ENCODE assay signal across 8 cellular contexts in the genomic region with DNA sequence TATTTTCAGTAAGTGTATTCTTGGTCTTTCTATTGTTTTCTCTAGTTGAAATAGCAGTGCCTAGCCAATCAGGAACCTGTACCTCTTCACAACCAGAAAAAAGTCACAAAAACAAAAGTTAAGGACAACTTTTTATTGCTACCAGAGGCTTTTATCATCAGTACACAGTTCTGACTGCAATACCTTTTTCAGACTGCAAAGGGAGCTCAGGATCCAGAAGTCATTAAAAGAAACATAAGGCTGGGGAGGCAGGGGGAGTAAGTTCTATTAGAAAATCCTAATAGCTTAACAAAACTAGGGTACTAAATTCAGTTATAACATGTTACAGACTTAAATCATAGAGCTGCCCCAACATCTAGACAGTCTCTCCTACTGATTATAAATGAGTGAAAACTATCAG. TPM values are rescaled to one million over a fixed set of nuclear protein-coding genes. Genes with fewer than 3 reads are reported as not detected.
DNase-seq lines count a peak whose midpoint lies in the region; ATAC-seq and TF ChIP-seq lines count a peak whose summit lies in the region.

No MANE protein-coding gene starts in this region.

- H3K27ac Mint-ChIP-seq in H9 = no peak overlapping the region; a peak in 1 of 7 replicates
- peak overlapping the region; percentile 49 for H3K27ac Mint-ChIP-seq in activated T-helper 2 cell treated with anti-CD3 and anti-CD28 coated beads, Interferon-gamma antibody, Interleukin-2, Interleukin-4, amounts not matched to agents 10 μg/mL and 5 μg/mL and 100 μg/mL, durations not matched to agents 14 hours and 24 hours and 36 hours

- H3K9me3 ChIP-seq in H9 (ENCODE audit: control insufficient read depth, low read depth, low read length) = no peaks in the 10 kb centered on the region

- no peak overlapping the region for H3K56ac ChIP-seq in H9 (ENCODE audit: insufficient read length, low read depth, low read length)

- H3K4ac ChIP-seq in H9 (ENCODE audit: low read depth, low read length) = no peak overlapping the region

- no peak overlapping the region for H3K27ac ChIP-seq in H9 (ENCODE audit: insufficient read length, low read depth, low read length)

- H3K14ac ChIP-seq in H9 (ENCODE audit: insufficient read depth, low read length) = no peak overlapping the region

- H3K18ac ChIP-seq in H9 (ENCODE audit: insufficient read length, low read depth, low read length) = no peak overlapping the region

- no peaks in the 10 kb centered on the region for H4K20me1 ChIP-seq in H9 (ENCODE audit: control insufficient read depth, insufficient read depth, insufficient read length)

- H2AFZ ChIP-seq in H9 (ENCODE audit: low read length) = no peak overlapping the region

- H2AK5ac ChIP-seq in H9 (ENCODE audit: insufficient read length, low read length) = no peak overlapping the region

- no peaks in the 10 kb centered on the region for H3K79me1 ChIP-seq in H9 (ENCODE audit: insufficient read depth, low read depth, low read length, poor library complexity, severe bottlenecking)

- H2BK120ac ChIP-seq in H9 (ENCODE audit: low read depth, low read length, poor library complexity, severe bottlenecking) = no peak overlapping the region

- H3K9me3 Mint-ChIP-seq in H9 = no peaks in the 10 kb centered on the region
- H3K9me3 Mint-ChIP-seq in activated T-helper 2 cell treated with anti-CD3 and anti-CD28 coated beads, Interferon-gamma antibody, Interleukin-2, Interleukin-4, amounts not matched to agents 10 μg/mL and 5 μg/mL and 100 μg/mL, durations not matched to agents 14 hours and 24 hours and 36 hours = no peaks in the 10 kb centered on the region

- intact Hi-C loops in activated T-helper 2 cell treated with anti-CD3 and anti-CD28 coated beads, Interferon-gamma antibody, Interleukin-2, Interleukin-4, amounts not matched to agents 10 μg/mL and 5 μg/mL and 100 μg/mL, durations not matched to agents 14 hours and 24 hours and 36 hours (cut with micrococcal nuclease) = loop anchor here (10.0 kb wide), 1 partner anchor 612 kb away; a partner anchor contains a TSS
- intact Hi-C loops in left colon (cut with DNase I, micrococcal nuclease) = loop anchor here in 1 of 2 donors (10.0 kb wide), 2 partner anchors 92 to 532 kb away; no protein-coding TSS in a partner anchor

- peaks cover 5 to 15% of the 10 kb centered on the region in 2 experiments; a peak in 3 of 4 replicates for H3K4me1 Mint-ChIP-seq in H9
- H3K4me1 Mint-ChIP-seq in activated T-helper 2 cell treated with anti-CD3 and anti-CD28 coated beads, Interferon-gamma antibody, Interleukin-2, Interleukin-4, amounts not matched to agents 10 μg/mL and 5 μg/mL and 100 μg/mL, durations not matched to agents 14 hours and 24 hours and 36 hours (ENCODE audit: low read depth) = peaks cover 6% of the 10 kb centered on the region

- DNase-seq in AG10803 (ENCODE audit: low read depth) (no peak), H9 (no peak), left colon (no peak), NCI-H446 treated with DMSO at 0.1 percent for 48 hours (lab: John Stamatoyannopoulos, UW) (no peak)
- DNase-seq in activated T-helper 2 cell treated with anti-CD3 and anti-CD28 coated beads, Interferon-gamma antibody, Interleukin-2, Interleukin-4, amounts not matched to agents 10 μg/mL and 5 μg/mL and 100 μg/mL, durations not matched to agents 14 hours and 24 hours and 36 hours (ENCODE audit: low spot score) = no peak
- no peak for DNase-seq in stimulated activated CD4-positive, alpha-beta T cell treated with anti-CD3 and anti-CD28 coated beads, Interleukin-12 subunit alpha, Interleukin-12 subunit beta, amount 100 ng/mL, for 4 hours
- no peak for DNase-seq in activated T-cell treated with anti-CD3 and anti-CD28 coated beads, Interleukin-2, amount 50 U/mL, for 1 hour

- no peak overlapping the region for H3T11ph ChIP-seq in H9 (ENCODE audit: low read length)

- peak; percentile 54 for TF ChIP-seq CTCF in AG10803 (conservative IDR thresholded peaks at IDR 0.05; ENCODE audit: low read length)
- peak; percentile 51; the same call in 2 of the 3 replicates for TF ChIP-seq CTCF in H9 (conservative IDR thresholded peaks at IDR 0.05)

- H3K79me2 ChIP-seq in H9 (ENCODE audit: insufficient read depth, low read length) = no peaks in the 10 kb centered on the region

- H3K23me2 ChIP-seq in H9 (ENCODE audit: insufficient read length, low read depth, low read length, poor library complexity, severe bottlenecking) = no peaks in the 10 kb centered on the region

- no peak overlapping the region for H3K23ac ChIP-seq in H9 (ENCODE audit: insufficient read length, low read depth, low read length)

- H3K4me2 ChIP-seq in H9 (ENCODE audit: insufficient read depth, insufficient read length, low read length) = no peak overlapping the region

- ATAC-seq in left colon = peak; percentile 39
- ATAC-seq in HG02759 (IDR thresholded peaks at IDR 0.05; ENCODE audit: unreplicated experiment) = no peak

- H4K5ac ChIP-seq in H9 (ENCODE audit: insufficient read length, low read depth, low read length) = no peak overlapping the region

- H4K8ac ChIP-seq in H9 (replicated peaks; ENCODE audit: insufficient read length, low read depth, low read length) = no peak overlapping the region

- H3K27me3 ChIP-seq in H9 (ENCODE audit: insufficient read depth, low read length) = no peaks in the 10 kb centered on the region

- H2BK15ac ChIP-seq in H9 (ENCODE audit: low read depth, low read length) = no peak overlapping the region

- no peaks in the 10 kb centered on the region for H3K27me3 Mint-ChIP-seq in H9 (ENCODE audit: low read depth)
- H3K27me3 Mint-ChIP-seq in activated T-helper 2 cell treated with anti-CD3 and anti-CD28 coated beads, Interferon-gamma antibody, Interleukin-2, Interleukin-4, amounts not matched to agents 10 μg/mL and 5 μg/mL and 100 μg/mL, durations not matched to agents 14 hours and 24 hours and 36 hours (ENCODE audit: low read depth) = no peaks in the 10 kb centered on the region

- H2BK20ac ChIP-seq in H9 (ENCODE audit: low read depth, low read length, poor library complexity, severe bottlenecking) = no peak overlapping the region

- no peak overlapping the region for H3K4me3 Mint-ChIP-seq in H9
- H3K4me3 Mint-ChIP-seq in activated T-helper 2 cell treated with anti-CD3 and anti-CD28 coated beads, Interferon-gamma antibody, Interleukin-2, Interleukin-4, amounts not matched to agents 10 μg/mL and 5 μg/mL and 100 μg/mL, durations not matched to agents 14 hours and 24 hours and 36 hours (ENCODE audit: low read depth) = no peak overlapping the region

- H2BK12ac ChIP-seq in H9 (ENCODE audit: insufficient read length, low read depth, low read length) = no peak overlapping the region

- H4K91ac ChIP-seq in H9 (ENCODE audit: insufficient read length, low read depth, low read length) = no peak overlapping the region

- no peak overlapping the region for H2BK5ac ChIP-seq in H9 (ENCODE audit: insufficient read length, low read length)

- H3K4me1 ChIP-seq in H9 (ENCODE audit: insufficient read depth, low read length) = no peaks in the 10 kb centered on the region; the same call in 1 of the 2 replicates

- H3K4me3 ChIP-seq in AG10803 (ENCODE audit: low read length) = no peak overlapping the region

- H3K36me3 Mint-ChIP-seq in H9 (ENCODE audit: insufficient read depth in 1 of 3, low read depth in 3 of 3) = peaks cover 15 to 52% (median 46%) of the 10 kb centered on the region in 3 experiments; a peak in 6 of 7 replicates
- H3K36me3 Mint-ChIP-seq in activated T-helper 2 cell treated with anti-CD3 and anti-CD28 coated beads, Interferon-gamma antibody, Interleukin-2, Interleukin-4, amounts not matched to agents 10 μg/mL and 5 μg/mL and 100 μg/mL, durations not matched to agents 14 hours and 24 hours and 36 hours (ENCODE audit: low read depth) = peaks cover 60% of the 10 kb centered on the region

- no peak overlapping the region for H3K9ac ChIP-seq in H9 (ENCODE audit: extremely low read depth, insufficient read length, low read length)

RNA-seq across cellular contexts. Expression of a gene that starts 28.8 kb away (rescaled TPM):
- total RNA-seq in H9 (2021) (233 and 240 TPM in 2 replicates), left colon (100 to 1,000 TPM; 182 to 227 TPM)
- total RNA-seq in activated T-helper 2 cell treated with anti-CD3 and anti-CD28 coated beads, Interferon-gamma antibody, Interleukin-2, Interleukin-4, amounts not matched to agents 10 μg/mL and 5 μg/mL and 100 μg/mL, durations not matched to agents 14 hours and 24 hours and 36 hours = 321 and 330 TPM in 2 replicates
